29 cellular contexts compared by ENCODE assay signal in the genomic region with DNA sequence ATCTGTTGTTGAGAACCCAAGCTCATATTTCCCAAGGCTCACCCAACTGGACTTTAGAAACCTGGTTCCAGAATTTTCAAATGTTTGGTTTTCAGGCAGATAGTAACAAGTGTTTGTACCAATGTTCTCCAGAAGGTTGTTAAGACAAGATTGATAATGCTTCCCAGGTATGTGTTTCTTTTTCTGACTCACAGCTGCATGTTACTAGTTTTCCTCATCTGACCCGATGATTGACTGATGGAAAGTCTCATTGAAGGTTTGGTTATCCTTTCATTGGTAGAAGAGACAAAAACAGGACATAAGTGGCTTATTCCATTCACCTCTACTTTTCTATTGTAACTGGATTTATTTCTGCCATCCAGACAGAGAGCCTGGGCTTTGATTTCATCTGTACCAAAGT. TPM values are rescaled to one million over a fixed set of nuclear protein-coding genes. Genes with fewer than 3 reads are reported as not detected.
DNase-seq lines count a peak whose midpoint lies in the region; ATAC-seq and TF ChIP-seq lines count a peak whose summit lies in the region.
"Had no signal": no experiment of that assay in that cellular context is flagged by ENCODE, and none has a peak within 500 bp of the region (broad histone marks: within the 10 kb centered on the region; RNA-seq: fewer than 3 reads in every experiment).

No MANE protein-coding gene starts in this region.

- H3K4me1 Mint-ChIP-seq in Caco-2 (ENCODE audit: low read depth, unreplicated experiment): peaks cover 44% of the 10 kb centered on the region
- H3K4me1 Mint-ChIP-seq in endothelial cell (ENCODE audit: unreplicated experiment): peaks cover 32% of the 10 kb centered on the region

- H3K27me3 ChIP-seq in Caco-2 (replicated peaks; ENCODE audit: control insufficient read depth, insufficient read depth, low read length): no peaks in the 10 kb centered on the region
- no peaks in the 10 kb centered on the region for H3K27me3 ChIP-seq in osteoblast (ENCODE audit: insufficient read depth, low read length)
- peaks cover 67% of the 10 kb centered on the region for H3K27me3 ChIP-seq in left ventricle myocardium inferior (ENCODE audit: low read depth)
- H3K27me3 ChIP-seq: body of pancreas, Peyer's patch, uterus had no signal

- peaks cover 93% of the 10 kb centered on the region for H3K79me2 ChIP-seq in osteoblast (ENCODE audit: insufficient read depth, low read length)

- H3K27me3 Mint-ChIP-seq in Caco-2 (ENCODE audit: insufficient read depth, unreplicated experiment): no peaks in the 10 kb centered on the region
- peaks cover 3% of the 10 kb centered on the region for H3K27me3 Mint-ChIP-seq in endothelial cell (ENCODE audit: unreplicated experiment)
- H3K27me3 Mint-ChIP-seq: activated naive CD8-positive, alpha-beta T cell treated with anti-CD3 and anti-CD28 coated beads, Interleukin-2, amount 50 U/mL, for 24 hours had no signal

- TF ChIP-seq CTCF in Caco-2 (IDR thresholded peaks at IDR 0.05; ENCODE audit: insufficient read depth in 1 of 2, low read depth in 1 of 2, low read length in 1 of 2, severe bottlenecking in 1 of 2, unreplicated experiment in 1 of 2): no peak
- TF ChIP-seq CTCF in endothelial cell (IDR thresholded peaks at IDR 0.05; ENCODE audit: unreplicated experiment): no peak
- no peak for TF ChIP-seq CTCF in osteoblast (IDR thresholded peaks at IDR 0.05; ENCODE audit: extremely low read depth, low read depth, low read length)
- TF ChIP-seq CTCF in left ventricle myocardium inferior (IDR thresholded peaks at IDR 0.05; ENCODE audit: borderline replicate concordance): no peak

- peaks cover 75% of the 10 kb centered on the region for H4K20me1 ChIP-seq in osteoblast (ENCODE audit: insufficient read depth, low read length)

- H3K4me3 Mint-ChIP-seq in Caco-2 (ENCODE audit: unreplicated experiment) (no peak overlapping the region), endothelial cell (ENCODE audit: unreplicated experiment) (no peak overlapping the region)
- H3K4me3 Mint-ChIP-seq: activated CD4-positive, alpha-beta T cell treated with anti-CD3 and anti-CD28 coated beads for 36 hours; activated naive CD8-positive, alpha-beta T cell treated with anti-CD3 and anti-CD28 coated beads, Interleukin-2, amount 50 U/mL, for 24 hours; nephron had no signal

- CTCF ChIA-PET in Caco-2 (lab: Charles Lee): no interaction called here

- H3K27ac ChIP-seq in osteoblast (ENCODE audit: low read depth, low read length) (peak overlapping the region; percentile 68), left ventricle myocardium inferior (replicated peaks) (no peak overlapping the region)
- H3K27ac ChIP-seq: body of pancreas, esophagus muscularis mucosa had no signal

- DNase-seq in Caco-2 (no peak), M059J (ENCODE audit: low read depth) (peak; percentile 27), endothelial cell (ENCODE audit: low spot score) (no peak), osteoblast (ENCODE audit: insufficient read length, low spot score, missing footprints) (no peak), left ventricle myocardium inferior (no peak)
- no peak for DNase-seq in activated CD4-positive, alpha-beta T cell treated with anti-CD3 and anti-CD28 coated beads, Interleukin-2, amount 50 U/mL, for 4 hours
- no peak for DNase-seq in stimulated activated CD4-positive, alpha-beta T cell treated with anti-CD3 and anti-CD28 coated beads, Interleukin-1b, Interleukin-23, amount 100 ng/mL, for 48 hours
- DNase-seq: activated CD4-positive, alpha-beta T cell treated with anti-CD3 and anti-CD28 coated beads for 36 hours; activated CD8-positive, alpha-beta memory T cell treated with anti-CD3 and anti-CD28 coated beads for 24 hours; activated gamma-delta T cell; activated naive CD8-positive, alpha-beta T cell treated with anti-CD3 and anti-CD28 coated beads, Interleukin-2, amount 50 U/mL, for 24 hours; activated T-cell treated with anti-CD3 and anti-CD28 coated beads, Interleukin-2, amount 50 U/mL, for 1 hour; body of pancreas; C1 segment of cervical spinal cord; Calu3; effector CD4-positive, alpha-beta T cell; hypothalamus; left ventricle myocardium superior; NCI-H1436; NCI-H526 treated with DMSO at 0.1 percent for 48 hours; Peyer's patch; posterior cingulate gyrus; stimulated activated CD8-positive, alpha-beta memory T cell treated with anti-CD3 and anti-CD28 coated beads, Interleukin-4, amount 100 ng/mL, for 48 hours; substantia nigra; T-helper 1 cell; uterus had no signal

- H3K36me3 ChIP-seq in Caco-2 (ENCODE audit: control insufficient read depth, insufficient read depth, low read length): no peaks in the 10 kb centered on the region
- H3K36me3 ChIP-seq in osteoblast (ENCODE audit: insufficient read depth, low read length): peaks cover 33% of the 10 kb centered on the region
- H3K36me3 ChIP-seq in left ventricle myocardium inferior: no peaks in the 10 kb centered on the region
- H3K36me3 ChIP-seq: esophagus muscularis mucosa, Peyer's patch, uterus had no signal

- no peak overlapping the region for H3K4me3 ChIP-seq in Caco-2 (ENCODE audit: low read depth, low read length)
- H3K4me3 ChIP-seq in osteoblast (ENCODE audit: insufficient read depth, low read length): no peak overlapping the region
- H3K4me3 ChIP-seq in left ventricle myocardium inferior: no peak overlapping the region
- H3K4me3 ChIP-seq: body of pancreas, esophagus muscularis mucosa, Peyer's patch, uterus had no signal

- H3K9me3 ChIP-seq in Caco-2 (no peaks in the 10 kb centered on the region), osteoblast (ENCODE audit: low read depth, low read length) (no peaks in the 10 kb centered on the region), left ventricle myocardium inferior (replicated peaks) (no peaks in the 10 kb centered on the region)
- H3K9me3 ChIP-seq: body of pancreas, esophagus muscularis mucosa, Peyer's patch, uterus had no signal

- H3K4me2 ChIP-seq in osteoblast (ENCODE audit: insufficient read depth, low read length): no peak overlapping the region

- H2AFZ ChIP-seq in osteoblast (ENCODE audit: low read length): no peak overlapping the region

- BruUV-seq in Caco-2 (replicated peaks; lab: Mats Ljungman, UMichigan): no TSS peak

- intact Hi-C loops in Caco-2 (cut with micrococcal nuclease; ENCODE audit: unreplicated experiment): no loop called here
- intact Hi-C loops in left ventricle myocardium inferior (cut with micrococcal nuclease): no loop called here

- H3K4me1 ChIP-seq in Caco-2: peaks cover 28% of the 10 kb centered on the region
- peaks cover 47% of the 10 kb centered on the region for H3K4me1 ChIP-seq in osteoblast (ENCODE audit: insufficient read depth, low read length)
- H3K4me1 ChIP-seq in left ventricle myocardium inferior: no peaks in the 10 kb centered on the region
- H3K4me1 ChIP-seq: body of pancreas, esophagus muscularis mucosa, Peyer's patch, uterus had no signal

- H3K36me3 Mint-ChIP-seq in Caco-2 (ENCODE audit: insufficient read depth, unreplicated experiment) (peaks cover 71% of the 10 kb centered on the region), endothelial cell (ENCODE audit: low read depth, unreplicated experiment) (peaks cover 15% of the 10 kb centered on the region)

- peak overlapping the region; percentile 7 for H3K27ac Mint-ChIP-seq in Caco-2 (ENCODE audit: unreplicated experiment)
- peak overlapping the region; percentile 72 for H3K27ac Mint-ChIP-seq in endothelial cell (ENCODE audit: unreplicated experiment)
- H3K27ac Mint-ChIP-seq: activated CD4-positive, alpha-beta T cell treated with anti-CD3 and anti-CD28 coated beads for 36 hours; activated naive CD8-positive, alpha-beta T cell treated with anti-CD3 and anti-CD28 coated beads, Interleukin-2, amount 50 U/mL, for 24 hours had no signal

- POLR2A ChIA-PET in Caco-2 (lab: Charles Lee): no interaction called here

- no peak for ATAC-seq in GM21717 (IDR thresholded peaks at IDR 0.05; ENCODE audit: unreplicated experiment)
- ATAC-seq: activated CD4-positive, alpha-beta T cell treated with anti-CD3 and anti-CD28 coated beads for 36 hours; activated naive CD8-positive, alpha-beta T cell treated with anti-CD3 and anti-CD28 coated beads, Interleukin-2, amount 50 U/mL, for 24 hours; body of pancreas had no signal

- H3K9me3 Mint-ChIP-seq in Caco-2 (ENCODE audit: unreplicated experiment) (no peaks in the 10 kb centered on the region), endothelial cell (ENCODE audit: unreplicated experiment) (no peaks in the 10 kb centered on the region)
- H3K9me3 Mint-ChIP-seq: activated naive CD8-positive, alpha-beta T cell treated with anti-CD3 and anti-CD28 coated beads, Interleukin-2, amount 50 U/mL, for 24 hours; nephron had no signal

RNA-seq across cellular contexts. Expression of a gene that starts 10.4 kb away (rescaled TPM):
- total RNA-seq in Caco-2 (2022): 73.5 and 78.1 TPM in 2 replicates
- total RNA-seq in M059J (2014; rRNA removed; shearing (Covaris generic)): 86.0 and 126 TPM in 2 replicates
- 95.2 TPM for total RNA-seq in endothelial cell (ENCODE audit: unreplicated experiment)
- total RNA-seq in osteoblast: 242 and 272 TPM in 2 replicates
- total RNA-seq in left ventricle myocardium inferior: 3.7 TPM
- total RNA-seq: Calu3 had no signal

Comparison
In these comparisons a context has a peak if more than half of its experiments do, and no peak if none do; other contexts are left out.
1. RNA of a gene that starts 10.4 kb away (total RNA-seq): 242 to 272 TPM in osteoblast, 86.0 to 126 TPM in M059J, 95.2 TPM in endothelial cell (single experiment) and 73.5 to 78.1 TPM in Caco-2; 3.7 TPM in left ventricle myocardium inferior (single experiment); every median in the first group is over 10 times any median in the second.